13 cellular contexts compared by ENCODE assay signal in the genomic region with DNA sequence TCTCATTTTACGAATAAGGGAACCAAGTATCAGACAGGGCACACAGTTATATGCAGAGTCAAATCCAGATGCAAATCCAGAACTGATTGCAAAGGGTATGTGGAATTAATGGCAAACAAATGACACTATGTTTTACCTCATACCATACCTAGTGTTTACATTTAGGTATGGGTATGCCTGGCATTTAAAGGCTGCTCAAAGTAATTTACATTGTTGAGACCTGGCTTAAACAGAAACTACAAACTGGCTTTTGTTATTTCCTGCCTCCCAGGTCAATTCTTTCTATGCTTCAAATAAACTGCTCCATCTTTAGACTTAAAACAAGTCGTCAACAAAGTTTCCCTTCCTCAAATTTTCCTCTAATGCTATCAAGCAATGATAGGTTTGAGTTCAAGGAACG. TPM values are rescaled to one million over a fixed set of nuclear protein-coding genes. Genes with fewer than 3 reads are reported as not detected.
A peak's percentile ranks its signal among the peaks of the same experiment; 100 is the strongest.
DNase-seq lines count a peak whose midpoint lies in the region; ATAC-seq, FAIRE-seq and TF ChIP-seq lines count a peak whose summit lies in the region.
"Had no signal": no experiment of that assay in that cellular context is flagged by ENCODE, and none has a peak within 500 bp of the region (broad histone marks: within the 10 kb centered on the region; RNA-seq: fewer than 3 reads in every experiment).

No MANE protein-coding gene starts in this region.

- TF ChIP-seq CTCF in SK-N-SH (IDR thresholded peaks at IDR 0.05) = no peak

- DNase-seq in SK-N-SH (no peak), GM12891 (ENCODE audit: insufficient read length, low spot score) (no peak), T-helper 17 cell (no peak), memory B cell (ENCODE audit: low spot score in 2 of 2) (no peak), NCI-H446 treated with DMSO at 0.1 percent for 48 hours (lab: John Stamatoyannopoulos, UW) (no peak), OCI-M1 (lab: John Stamatoyannopoulos, UW) (no peak)
- DNase-seq: activated naive CD4-positive, alpha-beta T cell; left lung; NCI-H1694 treated with DMSO at 0.1 percent for 48 hours had no signal

- H3K9me3 ChIP-seq in SK-N-SH (no peaks in the 10 kb centered on the region), T-helper 17 cell (ENCODE audit: control insufficient read depth, low read length, poor library complexity, severe bottlenecking) (no peaks in the 10 kb centered on the region)
- H3K9me3 ChIP-seq: left lung had no signal

- TF ChIP-seq RAD21 in SK-N-SH (IDR thresholded peaks at IDR 0.05; ENCODE audit: low read length) = no peak

- H3K9me3 Mint-ChIP-seq in memory B cell = no peaks in the 10 kb centered on the region

- 92% methylated on average over 3 of the region's 3 CpGs for WGBS in SK-N-SH (ENCODE audit: low lambda C conversion rate)

- H3K27ac Mint-ChIP-seq in T-helper 17 cell (no peak overlapping the region), memory B cell (peak overlapping the region; percentile 72)

- H4K20me1 ChIP-seq in SK-N-SH (ENCODE audit: insufficient read depth) = peaks cover 13% of the 10 kb centered on the region; the same call in 1 of the 2 replicates

- H3K4me1 ChIP-seq in SK-N-SH (ENCODE audit: control insufficient read depth in 1 of 2, insufficient read depth in 2 of 2, low read depth in 1 of 2, low read length in 1 of 2) = peaks cover 11 to 13% of the 10 kb centered on the region in 2 experiments

- peak; percentile 85 for FAIRE-seq in GM12891 (lab: Jason Lieb, UNC)

- H3K4me3 Mint-ChIP-seq in T-helper 17 cell (peak overlapping the region; percentile 66), memory B cell (no peak overlapping the region)

- no peak for TF ChIP-seq EP300 in SK-N-SH (IDR thresholded peaks at IDR 0.05; ENCODE audit: borderline replicate concordance in 1 of 2, low read depth in 1 of 2, low read length in 1 of 2)

- H3K36me3 ChIP-seq in SK-N-SH (replicated peaks in 1 of 2; ENCODE audit: control insufficient read depth in 1 of 2, insufficient read depth in 2 of 2, low read length in 1 of 2) = peaks cover 6 to 8% of the 10 kb centered on the region in 2 experiments
- H3K36me3 ChIP-seq: left lung had no signal

- CTCF ChIA-PET in SK-N-SH (lab: Yijun Ruan, JAX) = no interaction called here

- H3K4me2 ChIP-seq in SK-N-SH = no peak overlapping the region
- H3K4me2 ChIP-seq: KMS-11 had no signal

- no peak overlapping the region for H2AFZ ChIP-seq in SK-N-SH (ENCODE audit: low read depth)

- H3K27me3 Mint-ChIP-seq in T-helper 17 cell (no peaks in the 10 kb centered on the region), memory B cell (no peaks in the 10 kb centered on the region)

- H3K36me3 Mint-ChIP-seq in T-helper 17 cell (ENCODE audit: low read depth) (no peaks in the 10 kb centered on the region), memory B cell (peaks cover 2% of the 10 kb centered on the region)

- TF ChIP-seq POLR2A in GM12891 (IDR thresholded peaks at IDR 0.05; ENCODE audit: low read depth, low read length) = no peak

- H3K9ac ChIP-seq in SK-N-SH = no peak overlapping the region
- H3K9ac ChIP-seq: KMS-11 had no signal

- H3K27me3 ChIP-seq in SK-N-SH (ENCODE audit: insufficient read depth) = no peaks in the 10 kb centered on the region
- H3K27me3 ChIP-seq: left lung had no signal

- H3F3A ChIP-seq in SK-N-SH (replicated peaks; ENCODE audit: insufficient read depth) = peaks cover 27% of the 10 kb centered on the region

- no peak for ATAC-seq in SK-N-SH treated with all-trans-retinoic acid at 6 μM for 48 hours
- ATAC-seq in T-helper 17 cell = no peak
- no peak for ATAC-seq in memory B cell (ENCODE audit: low read depth)
- ATAC-seq in GM19463 (IDR thresholded peaks at IDR 0.05; ENCODE audit: unreplicated experiment) = no peak
- ATAC-seq: left lung had no signal

- peaks cover 85% of the 10 kb centered on the region for H3K79me2 ChIP-seq in SK-N-SH (ENCODE audit: insufficient read depth)

- H3K27ac ChIP-seq in SK-N-SH (ENCODE audit: low read depth in 2 of 2, low read length in 1 of 2) = peak overlapping the region; percentile 0 to 40; a peak in 3 of 4 replicates
- H3K27ac ChIP-seq: 22Rv1, KMS-11, left lung had no signal

- H3K4me3 ChIP-seq in SK-N-SH (ENCODE audit: low read depth in 2 of 2, low read length in 1 of 2) = no peak overlapping the region
- H3K4me3 ChIP-seq: left lung had no signal

- POLR2A ChIA-PET in SK-N-SH (lab: Yijun Ruan, JAX) = no interaction called here

- H3K4me1 Mint-ChIP-seq in T-helper 17 cell (peaks cover 18% of the 10 kb centered on the region), memory B cell (peaks cover 18% of the 10 kb centered on the region)

- H3K9me2 ChIP-seq in SK-N-SH = no peaks in the 10 kb centered on the region

TF ChIP-seq in SK-N-SH, 30 proteins besides CTCF, POLR2A, EP300 and RAD21:
- TF ChIP-seq, protein P1, sequence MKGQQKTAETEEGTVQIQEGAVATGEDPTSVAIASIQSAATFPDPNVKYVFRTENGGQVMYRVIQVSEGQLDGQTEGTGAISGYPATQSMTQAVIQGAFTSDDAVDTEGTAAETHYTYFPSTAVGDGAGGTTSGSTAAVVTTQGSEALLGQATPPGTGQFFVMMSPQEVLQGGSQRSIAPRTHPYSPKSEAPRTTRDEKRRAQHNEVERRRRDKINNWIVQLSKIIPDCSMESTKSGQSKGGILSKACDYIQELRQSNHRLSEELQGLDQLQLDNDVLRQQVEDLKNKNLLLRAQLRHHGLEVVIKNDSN (IDR thresholded peaks at IDR 0.05; ENCODE audit: borderline replicate concordance, low read depth) = no peak
- TF ChIP-seq JUND (IDR thresholded peaks at IDR 0.05) = no peak
- TF ChIP-seq RXRA (IDR thresholded peaks at IDR 0.05; ENCODE audit: borderline replicate concordance, low read depth) = no peak
- TF ChIP-seq FOSL2 (IDR thresholded peaks at IDR 0.05; ENCODE audit: borderline replicate concordance, low read depth) = no peak
- no peak for TF ChIP-seq GATA2 (CRISPR knock-in tag; IDR thresholded peaks at IDR 0.05)

TF ChIP-seq in SK-N-SH treated with all-trans-retinoic acid at 6 μM for 48 hours, 23 proteins besides CTCF, POLR2A, EP300 and RAD21 (continues in another document):
- no peak for TF ChIP-seq ZNF565 (CRISPR knock-in tag; conservative IDR thresholded peaks at IDR 0.05; ENCODE audit: low read depth)
- TF ChIP-seq, protein P2, sequence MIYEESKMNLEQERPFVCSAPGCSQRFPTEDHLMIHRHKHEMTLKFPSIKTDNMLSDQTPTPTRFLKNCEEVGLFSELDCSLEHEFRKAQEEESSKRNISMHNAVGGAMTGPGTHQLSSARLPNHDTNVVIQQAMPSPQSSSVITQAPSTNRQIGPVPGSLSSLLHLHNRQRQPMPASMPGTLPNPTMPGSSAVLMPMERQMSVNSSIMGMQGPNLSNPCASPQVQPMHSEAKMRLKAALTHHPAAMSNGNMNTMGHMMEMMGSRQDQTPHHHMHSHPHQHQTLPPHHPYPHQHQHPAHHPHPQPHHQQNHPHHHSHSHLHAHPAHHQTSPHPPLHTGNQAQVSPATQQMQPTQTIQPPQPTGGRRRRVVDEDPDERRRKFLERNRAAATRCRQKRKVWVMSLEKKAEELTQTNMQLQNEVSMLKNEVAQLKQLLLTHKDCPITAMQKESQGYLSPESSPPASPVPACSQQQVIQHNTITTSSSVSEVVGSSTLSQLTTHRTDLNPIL (CRISPR knock-in tag; IDR thresholded peaks at IDR 0.05; ENCODE audit: low read depth) = no peak
- TF ChIP-seq, protein P3, sequence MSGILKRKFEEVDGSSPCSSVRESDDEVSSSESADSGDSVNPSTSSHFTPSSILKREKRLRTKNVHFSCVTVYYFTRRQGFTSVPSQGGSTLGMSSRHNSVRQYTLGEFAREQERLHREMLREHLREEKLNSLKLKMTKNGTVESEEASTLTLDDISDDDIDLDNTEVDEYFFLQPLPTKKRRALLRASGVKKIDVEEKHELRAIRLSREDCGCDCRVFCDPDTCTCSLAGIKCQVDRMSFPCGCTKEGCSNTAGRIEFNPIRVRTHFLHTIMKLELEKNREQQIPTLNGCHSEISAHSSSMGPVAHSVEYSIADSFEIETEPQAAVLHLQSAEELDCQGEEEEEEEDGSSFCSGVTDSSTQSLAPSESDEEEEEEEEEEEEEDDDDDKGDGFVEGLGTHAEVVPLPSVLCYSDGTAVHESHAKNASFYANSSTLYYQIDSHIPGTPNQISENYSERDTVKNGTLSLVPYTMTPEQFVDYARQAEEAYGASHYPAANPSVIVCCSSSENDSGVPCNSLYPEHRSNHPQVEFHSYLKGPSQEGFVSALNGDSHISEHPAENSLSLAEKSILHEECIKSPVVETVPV (CRISPR knock-in tag; IDR thresholded peaks at IDR 0.05) = no peak
- TF ChIP-seq ISL1 (CRISPR knock-in tag; IDR thresholded peaks at IDR 0.05) = no peak
- TF ChIP-seq ZC3H10 (CRISPR knock-in tag; IDR thresholded peaks at IDR 0.05) = no peak

TF ChIP-seq in GM12891, 5 proteins besides CTCF, POLR2A, EP300 and RAD21:
- TF ChIP-seq SPI1 (IDR thresholded peaks at IDR 0.05; ENCODE audit: low read depth, low read length) (peak; percentile 58), TAF1 (IDR thresholded peaks at IDR 0.05; ENCODE audit: low read depth, low read length) (no peak)

RNA-seq across cellular contexts. Expression of a gene that starts 33.7 kb away (rescaled TPM):
- polyA plus RNA-seq in SK-N-SH (2012; rRNA removed) = 25.6 and 33.1 TPM in 2 replicates
- polyA plus RNA-seq in SK-N-SH (2012; cell fraction: cytosol; rRNA removed) = 18.1 and 26.1 TPM in 2 replicates
- 23.1 and 53.8 TPM in 2 replicates for polyA plus RNA-seq in SK-N-SH (2012; cell fraction: nucleus; rRNA removed)
- polyA plus RNA-seq in GM12891 (2012; ENCODE audit: low read depth, missing spikeins) = 18.2 TPM
- 10 to 100 TPM; 46.7 to 49.3 TPM for total RNA-seq in T-helper 17 cell
